Comparison of ENCODE assay signal across 8 cellular contexts in genomic region chr15:23303654-23304053, GRCh38. TPM values are rescaled to one million over a fixed set of nuclear protein-coding genes. Genes with fewer than 3 reads are reported as not detected.
DNase-seq lines count a peak whose midpoint lies in the region; ATAC-seq, FAIRE-seq and TF ChIP-seq lines count a peak whose summit lies in the region.
"Not testable (repeated sequence)": the region's sequence is repeated elsewhere in the genome, so short reads cannot be mapped to it uniquely, and the experiment has no call there.

No MANE protein-coding gene starts in this region.

- H3K4me1 Mint-ChIP-seq in activated CD4-positive, alpha-beta T cell treated with anti-CD3 and anti-CD28 coated beads for 36 hours, result peaks cover 33% of the 10 kb centered on the region

- peaks cover 16% of the 10 kb centered on the region for H3K36me3 Mint-ChIP-seq in activated CD4-positive, alpha-beta T cell treated with anti-CD3 and anti-CD28 coated beads for 36 hours (ENCODE audit: low read depth)

- H3K27me3 ChIP-seq in lung (ENCODE audit: control insufficient read depth, insufficient read depth); smooth muscle cell (ENCODE audit: low read depth): not testable (repeated sequence)

- H3K36me3 ChIP-seq in lung (ENCODE audit: control insufficient read depth in 2 of 2, insufficient read depth in 2 of 2, low read length in 2 of 2); smooth muscle cell (ENCODE audit: low read depth): not testable (repeated sequence)

- H3K9ac ChIP-seq in smooth muscle cell (ENCODE audit: low read depth), result not testable (repeated sequence)

- not testable (repeated sequence) for TF ChIP-seq CTCF in AG04449 (IDR thresholded peaks at IDR 0.05; ENCODE audit: insufficient read depth, low read length, missing control alignments); lung (IDR thresholded peaks at IDR 0.05; ENCODE audit: control extremely low read depth, extremely low read depth); smooth muscle cell (IDR thresholded peaks at IDR 0.05; ENCODE audit: borderline replicate concordance, insufficient read depth, poor library complexity, severe bottlenecking)

- CTCF ChIA-PET in AG04449 (lab: Yijun Ruan, JAX), result not testable (repeated sequence)
- CTCF ChIA-PET in activated CD4-positive, alpha-beta T cell treated with anti-CD3 and anti-CD28 coated beads for 36 hours (lab: Charles Lee), result interaction anchor here (1.6 kb wide), 1 partner anchor 264 kb away, joined by 3 read pairs; the partner anchor contains the start of gene TUBGCP5

- H3K79me2 ChIP-seq in smooth muscle cell (ENCODE audit: low read depth), result peaks cover 18% of the 10 kb centered on the region

- not testable (repeated sequence) for FAIRE-seq in frontal cortex (lab: Jason Lieb, UNC)

- not testable (repeated sequence) for H3K9me3 Mint-ChIP-seq in activated CD4-positive, alpha-beta T cell treated with anti-CD3 and anti-CD28 coated beads for 36 hours (ENCODE audit: low read depth)

- H3K9me3 ChIP-seq in lung (ENCODE audit: control insufficient read depth in 2 of 2, insufficient read depth in 1 of 2, low read length in 1 of 2); smooth muscle cell (replicated peaks; ENCODE audit: low read depth): not testable (repeated sequence)

- H3F3A ChIP-seq in smooth muscle cell (ENCODE audit: low read depth), result not testable (repeated sequence)

- peak overlapping the region; percentile 83 for H3K4me2 ChIP-seq in smooth muscle cell

- intact Hi-C loops in activated CD4-positive, alpha-beta T cell treated with anti-CD3 and anti-CD28 coated beads for 36 hours (cut with DNase I, micrococcal nuclease), result not testable (repeated sequence)

- not testable (repeated sequence) for ATAC-seq in activated CD4-positive, alpha-beta T cell treated with anti-CD3 and anti-CD28 coated beads for 36 hours; lung (ENCODE audit: insufficient read depth, low FRiP score)

- not testable (repeated sequence) for H4K20me1 ChIP-seq in smooth muscle cell (ENCODE audit: low read depth)

- peak; percentile 21 for TF ChIP-seq POLR2A in GM18526 (IDR thresholded peaks at IDR 0.05; ENCODE audit: extremely low read depth, insufficient read length)

- H3K4me3 Mint-ChIP-seq in activated CD4-positive, alpha-beta T cell treated with anti-CD3 and anti-CD28 coated beads for 36 hours, result peak overlapping the region; percentile 94

- H3K4me3 ChIP-seq in AG04449 (ENCODE audit: low read depth, low read length), result peak overlapping the region; percentile 57
- H3K4me3 ChIP-seq in Jurkat, Clone E6-1 (ENCODE audit: low read length), result peak overlapping the region; percentile 56
- H3K4me3 ChIP-seq in lung, result not testable (repeated sequence)
- H3K4me3 ChIP-seq in smooth muscle cell, result peak overlapping the region; percentile 63

- not testable (repeated sequence) for H3K4me1 ChIP-seq in lung (ENCODE audit: control insufficient read depth in 2 of 2, insufficient read depth in 2 of 2, low read length in 2 of 2); smooth muscle cell (ENCODE audit: low read depth)

- H3K27ac Mint-ChIP-seq in activated CD4-positive, alpha-beta T cell treated with anti-CD3 and anti-CD28 coated beads for 36 hours, result peak overlapping the region; percentile 90

- POLR2A ChIA-PET in AG04449 (lab: Yijun Ruan, JAX); activated CD4-positive, alpha-beta T cell treated with anti-CD3 and anti-CD28 coated beads for 36 hours (lab: Charles Lee): not testable (repeated sequence)

- H2AFZ ChIP-seq in smooth muscle cell (ENCODE audit: low read depth), result not testable (repeated sequence)

- H3K27me3 Mint-ChIP-seq in activated CD4-positive, alpha-beta T cell treated with anti-CD3 and anti-CD28 coated beads for 36 hours, result not testable (repeated sequence)

- not testable (repeated sequence) for DNase-seq in AG04449 (ENCODE audit: low read depth, low spot score); Jurkat, Clone E6-1 (ENCODE audit: low read depth, low spot score); smooth muscle cell (lab: John Stamatoyannopoulos, UW; ENCODE audit: unreplicated experiment)
- peak; percentile 56 for DNase-seq in activated CD4-positive, alpha-beta T cell treated with anti-CD3 and anti-CD28 coated beads for 36 hours
- DNase-seq in astrocyte of the hippocampus (ENCODE audit: low read depth, low spot score), result peak; percentile 43
- peak; percentile 36 to 43 for DNase-seq in frontal cortex (ENCODE audit: low spot score in 2 of 2)
- DNase-seq in lung (ENCODE audit: low spot score), result peak; percentile 33

- 1 to 10% methylated on average over 23 to 41 of the region's 55 CpGs for WGBS in lung, 2 donors
- WGBS in smooth muscle cell (ENCODE audit: low lambda C conversion rate), result 44% methylated on average over 17 of the region's 55 CpGs

- peak overlapping the region in 1 of 2 donors; percentile 6 for H3K27ac ChIP-seq in lung (ENCODE audit: low read depth in 1 of 2, low read length in 1 of 2)
- H3K27ac ChIP-seq in smooth muscle cell (ENCODE audit: low read depth), result not testable (repeated sequence)

RNA-seq across cellular contexts. Expression of gene GOLGA6L26, which starts 30.3 kb away (rescaled TPM):
- not detected for polyA plus RNA-seq in Jurkat, Clone E6-1 (2012; ENCODE audit: insufficient read depth, insufficient read length)
- not detected for total RNA-seq in activated CD4-positive, alpha-beta T cell treated with anti-CD3 and anti-CD28 coated beads for 36 hours
- not detected for total RNA-seq in frontal cortex
- total RNA-seq in lung, result not detected
- polyA plus RNA-seq in lung, result not detected
- total RNA-seq in smooth muscle cell, result not detected in 2 replicates
- not detected in 2 replicates for polyA plus RNA-seq in smooth muscle cell

RNA-seq across cellular contexts. Expression of gene GOLGA8S, which starts 50.9 kb away (rescaled TPM):
- 0.45 TPM for polyA plus RNA-seq in Jurkat, Clone E6-1 (2012; ENCODE audit: insufficient read depth, insufficient read length)
- total RNA-seq in activated CD4-positive, alpha-beta T cell treated with anti-CD3 and anti-CD28 coated beads for 36 hours, result under 1 TPM in 1 of 2 experiments, not detected in 1; 0.11 TPM
- total RNA-seq in frontal cortex, result not detected
- under 1 TPM; 0.11 to 0.40 TPM for total RNA-seq in lung
- under 1 TPM; 0.05 to 0.20 TPM for polyA plus RNA-seq in lung
- total RNA-seq in smooth muscle cell, result 0.18 TPM in 1 of 2 replicates, not detected in the other
- not detected in 2 replicates for polyA plus RNA-seq in smooth muscle cell
